9 cellular contexts compared by ENCODE assay signal in genomic region chr1:226029093-226029496, GRCh38. TPM values are rescaled to one million over a fixed set of nuclear protein-coding genes. Genes with fewer than 3 reads are reported as not detected.
A peak's percentile ranks its signal among the peaks of the same experiment; 100 is the strongest.
DNase-seq lines count a peak whose midpoint lies in the region; ATAC-seq and TF ChIP-seq lines count a peak whose summit lies in the region.
"Had no signal": no experiment of that assay in that cellular context is flagged by ENCODE, and none has a peak within 500 bp of the region (broad histone marks: within the 10 kb centered on the region; RNA-seq: fewer than 3 reads in every experiment).

No MANE protein-coding gene starts in this region.

- POLR2A ChIA-PET in RWPE1 (lab: Yijun Ruan, JAX; ENCODE audit: low non-redundant PET): interaction anchor here (1.3 kb wide), 1 partner anchor 33 kb away, joined by 3 read pairs; the partner anchor contains the start of gene H3-3A

- H3K27ac ChIP-seq in RWPE1: no peak overlapping the region

- intact Hi-C loops in cardiac septum (cut with DNase I): no loop called here

- DNase-seq in GM13977 (ENCODE audit: low spot score): peak; percentile 65
- peak; percentile 61 for DNase-seq in germinal center (ENCODE audit: low spot score)
- no peak for DNase-seq in RWPE1 (ENCODE audit: low spot score)
- no peak for DNase-seq in NCI-H2196 treated with DMSO at 0.1 percent for 48 hours (lab: John Stamatoyannopoulos, UW; ENCODE audit: unreplicated experiment)
- DNase-seq in stimulated activated CD4-positive, alpha-beta T cell treated with anti-CD3 and anti-CD28 coated beads, Interleukin-12 subunit alpha, Interleukin-12 subunit beta, amount 100 ng/mL, for 4 hours: no peak
- DNase-seq in cardiac septum (ENCODE audit: low spot score): no peak
- DNase-seq: NCI-H187 treated with DMSO at 0.1 percent for 48 hours had no signal

- in situ Hi-C loops in GM13977 (cut with MboI; ENCODE audit: low pct_unique_long_range_greater_than_20kb, low sequenced_read_pairs, unreplicated experiment): no loop called here

- TF ChIP-seq CTCF in GM13977 (IDR thresholded peaks at IDR 0.05; ENCODE audit: extremely low read depth, insufficient read depth, missing control alignments): no peak
- TF ChIP-seq CTCF in RWPE1 (conservative IDR thresholded peaks at IDR 0.05; ENCODE audit: low read depth): no peak

- ATAC-seq in GM21529 (IDR thresholded peaks at IDR 0.05; ENCODE audit: unreplicated experiment): peak; percentile 86
- peak; percentile 83 for ATAC-seq in HG03521 (IDR thresholded peaks at IDR 0.05; ENCODE audit: unreplicated experiment)

- CTCF ChIA-PET in RWPE1 (lab: Yijun Ruan, JAX): interaction anchor here (0.5 to 0.6 kb wide), 2 partner anchors 42 to 148 kb away, joined by 4 to 5 read pairs; no protein-coding TSS in a partner anchor

RNA-seq across cellular contexts. Expression of gene SDE2, which starts 30.0 kb away (rescaled TPM):
- 14.6 TPM for total RNA-seq in cardiac septum

RNA-seq across cellular contexts. Expression of gene H3-3A, which starts 33.4 kb away (rescaled TPM):
- total RNA-seq in cardiac septum: 311 TPM

Comparison
In these comparisons a context has a peak if more than half of its experiments do, and no peak if none do; other contexts are left out.
1. DNase-seq: peak in GM13977 (single experiment) and germinal center (single experiment); none in RWPE1 (single experiment), NCI-H2196 treated with DMSO at 0.1 percent for 48 hours (single experiment), stimulated activated CD4-positive, alpha-beta T cell treated with anti-CD3 and anti-CD28 coated beads, Interleukin-12 subunit alpha, Interleukin-12 subunit beta, amount 100 ng/mL, for 4 hours (single experiment) and cardiac septum (single experiment).